In the genomic region with DNA sequence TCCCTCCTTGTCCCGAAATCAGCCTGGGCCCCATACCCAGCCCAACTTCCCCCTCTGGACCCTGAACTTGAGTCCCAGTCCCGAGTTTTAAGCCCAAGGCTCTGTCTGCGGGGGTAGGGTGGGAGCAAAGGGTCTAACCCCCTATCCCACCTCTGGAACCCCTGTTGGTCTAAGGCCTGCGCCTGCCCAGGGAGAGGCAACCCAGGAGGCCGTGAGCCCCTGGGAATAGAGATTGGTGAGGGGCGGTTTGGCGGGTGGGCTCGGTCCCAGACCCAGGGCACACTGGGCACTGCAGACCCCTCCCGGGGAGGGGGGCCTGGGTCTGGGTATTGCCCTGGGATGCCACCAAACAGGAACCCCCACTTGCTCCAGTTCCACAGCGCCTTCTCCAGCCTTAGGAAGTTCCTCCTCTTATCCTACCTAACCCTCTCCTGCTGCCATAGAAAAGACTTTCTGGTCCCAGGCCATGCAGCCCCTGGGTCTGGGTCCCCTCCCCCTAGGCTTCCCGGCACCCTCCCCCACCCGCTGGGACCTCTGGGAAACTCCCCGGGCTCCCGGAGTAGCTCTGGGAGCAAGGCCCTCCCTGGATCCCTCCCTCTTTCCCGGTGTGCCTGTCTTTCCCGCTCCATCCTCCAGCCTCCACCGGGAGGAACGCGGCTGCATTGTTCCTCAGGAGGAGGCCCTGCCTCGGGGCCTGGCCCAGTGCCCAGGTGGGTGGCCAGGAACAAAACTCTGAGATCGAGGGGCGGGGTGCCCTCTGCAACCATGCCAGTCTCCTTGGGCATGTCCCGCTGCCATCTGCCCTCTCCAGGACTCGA, we compare ENCODE assay signal across 8 cellular contexts. TPM values are rescaled to one million over a fixed set of nuclear protein-coding genes. Genes with fewer than 3 reads are reported as not detected.
DNase-seq lines count a peak whose midpoint lies in the region; ATAC-seq and TF ChIP-seq lines count a peak whose summit lies in the region.

No MANE protein-coding gene starts in this region.

- no peak for TF ChIP-seq POLR2A in esophagus muscularis mucosa (IDR thresholded peaks at IDR 0.05; ENCODE audit: low read depth)

- peak overlapping the region; percentile 56 for H3K9ac ChIP-seq in SU-DHL-6 (ENCODE audit: low read length)

- H3K4me2 ChIP-seq in SU-DHL-6 (ENCODE audit: low read depth, low read length, poor library complexity, severe bottlenecking): peak overlapping the region; percentile 54

- peaks cover 30% of the 10 kb centered on the region for H3K36me3 Mint-ChIP-seq in activated CD4-positive, alpha-beta T cell treated with anti-CD3 and anti-CD28 coated beads, Interleukin-2, amount 10 ng/mL, durations not matched to agents 7 days and 5 days (ENCODE audit: low read depth)
- H3K36me3 Mint-ChIP-seq in nephron progenitor cell (ENCODE audit: low read depth): no peaks in the 10 kb centered on the region

- H3K9me2 ChIP-seq in SU-DHL-6 (replicated peaks; ENCODE audit: insufficient read depth, low read length): no peaks in the 10 kb centered on the region

- WGBS in esophagus muscularis mucosa: 12% methylated on average over 8 of the region's 24 CpGs

- TF ChIP-seq EP300 in esophagus muscularis mucosa (IDR thresholded peaks at IDR 0.05): peak; percentile 39

- no peaks in the 10 kb centered on the region for H3K27me3 Mint-ChIP-seq in activated CD4-positive, alpha-beta T cell treated with anti-CD3 and anti-CD28 coated beads, Interleukin-2, amount 10 ng/mL, durations not matched to agents 7 days and 5 days
- H3K27me3 Mint-ChIP-seq in nephron progenitor cell (ENCODE audit: low read depth, poor library complexity): peaks cover 3% of the 10 kb centered on the region

- TF ChIP-seq CTCF in SU-DHL-6 (IDR thresholded peaks at IDR 0.05; ENCODE audit: insufficient read depth, low read length, poor library complexity, severe bottlenecking): no peak
- no peak for TF ChIP-seq CTCF in esophagus muscularis mucosa (IDR thresholded peaks at IDR 0.05)
- TF ChIP-seq CTCF in nephron progenitor cell (IDR thresholded peaks at IDR 0.05): no peak

- peaks cover 56% of the 10 kb centered on the region for H3K4me1 Mint-ChIP-seq in activated CD4-positive, alpha-beta T cell treated with anti-CD3 and anti-CD28 coated beads, Interleukin-2, amount 10 ng/mL, durations not matched to agents 7 days and 5 days
- H3K4me1 Mint-ChIP-seq in nephron progenitor cell: peaks cover 64% of the 10 kb centered on the region

- H3K27ac Mint-ChIP-seq in activated CD4-positive, alpha-beta T cell treated with anti-CD3 and anti-CD28 coated beads, Interleukin-2, amount 10 ng/mL, durations not matched to agents 7 days and 5 days: peak overlapping the region; percentile 88
- H3K27ac Mint-ChIP-seq in nephron progenitor cell: peak overlapping the region; percentile 97

- H3K27ac ChIP-seq in SU-DHL-6 (ENCODE audit: low read depth, low read length) (no peak overlapping the region), esophagus muscularis mucosa (replicated peaks in 1 of 4) (peak overlapping the region; percentile 99 to 100 (median 100))

- H3K9me3 Mint-ChIP-seq in activated CD4-positive, alpha-beta T cell treated with anti-CD3 and anti-CD28 coated beads, Interleukin-2, amount 10 ng/mL, durations not matched to agents 7 days and 5 days: no peaks in the 10 kb centered on the region
- H3K9me3 Mint-ChIP-seq in nephron progenitor cell: no peaks in the 10 kb centered on the region

- H3K4me3 ChIP-seq in SU-DHL-6 (ENCODE audit: insufficient read depth, low read length, poor library complexity, severe bottlenecking): peak overlapping the region; percentile 25
- H3K4me3 ChIP-seq in esophagus muscularis mucosa: peak overlapping the region; percentile 85 to 100 (median 100)

- H3K27me3 ChIP-seq in SU-DHL-6 (ENCODE audit: low read length) (no peaks in the 10 kb centered on the region), esophagus muscularis mucosa (no peaks in the 10 kb centered on the region)

- H3K79me2 ChIP-seq in SU-DHL-6 (ENCODE audit: insufficient read depth, low read length): no peaks in the 10 kb centered on the region

- H3K9me3 ChIP-seq in SU-DHL-6 (ENCODE audit: insufficient read depth, low read length): no peaks in the 10 kb centered on the region
- no peaks in the 10 kb centered on the region for H3K9me3 ChIP-seq in esophagus muscularis mucosa

- DNase-seq in activated CD4-positive, alpha-beta T cell treated with anti-CD3 and anti-CD28 coated beads, Interleukin-2, amount 10 ng/mL, durations not matched to agents 7 days and 5 days: no peak
- no peak for DNase-seq in activated CD4-positive, alpha-beta T cell treated with anti-CD3 and anti-CD28 coated beads for 1 hour
- DNase-seq in esophagus muscularis mucosa (ENCODE audit: extremely low spot score) (no peak), nephron progenitor cell (peak; percentile 56)

- peak overlapping the region; percentile 88 for H3K4me3 Mint-ChIP-seq in activated CD4-positive, alpha-beta T cell treated with anti-CD3 and anti-CD28 coated beads, Interleukin-2, amount 10 ng/mL, durations not matched to agents 7 days and 5 days
- H3K4me3 Mint-ChIP-seq in nephron progenitor cell: peak overlapping the region; percentile 89

- no peaks in the 10 kb centered on the region for H4K20me1 ChIP-seq in SU-DHL-6 (ENCODE audit: low read depth, low read length)

- peaks cover 8% of the 10 kb centered on the region; the same call in 1 of the 2 replicates for H3F3A ChIP-seq in SU-DHL-6 (ENCODE audit: insufficient read depth)

- ATAC-seq in GM18907 (IDR thresholded peaks at IDR 0.05; ENCODE audit: unreplicated experiment) (no peak), GM21825 (IDR thresholded peaks at IDR 0.05; ENCODE audit: unreplicated experiment) (no peak), HG03565 (IDR thresholded peaks at IDR 0.05; ENCODE audit: unreplicated experiment) (no peak)

- CTCF ChIA-PET in activated CD4-positive, alpha-beta T cell treated with anti-CD3 and anti-CD28 coated beads, Interleukin-2, amount 10 ng/mL, durations not matched to agents 7 days and 5 days (lab: Charles Lee): no interaction called here

- intact Hi-C loops in esophagus muscularis mucosa (cut with DNase I): loop anchor here (10.0 kb wide), 1 partner anchor 689 kb away; the partner anchor contains the start of genes IER2 and STX10

- peaks cover 48 to 85% (median 78%) of the 10 kb centered on the region in 4 donors for H3K4me1 ChIP-seq in esophagus muscularis mucosa

- no peaks in the 10 kb centered on the region for H3K36me3 ChIP-seq in SU-DHL-6 (ENCODE audit: low read length)
- peaks cover 0 to 15% (median 1%) of the 10 kb centered on the region in 4 donors for H3K36me3 ChIP-seq in esophagus muscularis mucosa

- POLR2A ChIA-PET in activated CD4-positive, alpha-beta T cell treated with anti-CD3 and anti-CD28 coated beads, Interleukin-2, amount 10 ng/mL, durations not matched to agents 7 days and 5 days (lab: Charles Lee): no interaction called here

- no peak overlapping the region for H2AFZ ChIP-seq in SU-DHL-6 (ENCODE audit: low read depth, low read length, severe bottlenecking)

RNA-seq across cellular contexts. Expression of gene NANOS3, which starts 33.6 kb away (rescaled TPM):
- total RNA-seq in activated CD4-positive, alpha-beta T cell treated with anti-CD3 and anti-CD28 coated beads, Interleukin-2, amount 10 ng/mL, durations not matched to agents 7 days and 5 days: under 1 TPM in 1 of 2 experiments, not detected in 1; 0.48 TPM
- total RNA-seq in esophagus muscularis mucosa: not detected

RNA-seq across cellular contexts. Expression of gene ZSWIM4, which starts 48.1 kb away (rescaled TPM):
- total RNA-seq in activated CD4-positive, alpha-beta T cell treated with anti-CD3 and anti-CD28 coated beads, Interleukin-2, amount 10 ng/mL, durations not matched to agents 7 days and 5 days: 1 to 10 TPM; 6.0 to 6.2 TPM
- total RNA-seq in esophagus muscularis mucosa: 10 to 100 TPM in 1 of 4 donors, 1 to 10 TPM in 3; 5.3 to 11.6 (median 7.8) TPM
